In the genomic region with DNA sequence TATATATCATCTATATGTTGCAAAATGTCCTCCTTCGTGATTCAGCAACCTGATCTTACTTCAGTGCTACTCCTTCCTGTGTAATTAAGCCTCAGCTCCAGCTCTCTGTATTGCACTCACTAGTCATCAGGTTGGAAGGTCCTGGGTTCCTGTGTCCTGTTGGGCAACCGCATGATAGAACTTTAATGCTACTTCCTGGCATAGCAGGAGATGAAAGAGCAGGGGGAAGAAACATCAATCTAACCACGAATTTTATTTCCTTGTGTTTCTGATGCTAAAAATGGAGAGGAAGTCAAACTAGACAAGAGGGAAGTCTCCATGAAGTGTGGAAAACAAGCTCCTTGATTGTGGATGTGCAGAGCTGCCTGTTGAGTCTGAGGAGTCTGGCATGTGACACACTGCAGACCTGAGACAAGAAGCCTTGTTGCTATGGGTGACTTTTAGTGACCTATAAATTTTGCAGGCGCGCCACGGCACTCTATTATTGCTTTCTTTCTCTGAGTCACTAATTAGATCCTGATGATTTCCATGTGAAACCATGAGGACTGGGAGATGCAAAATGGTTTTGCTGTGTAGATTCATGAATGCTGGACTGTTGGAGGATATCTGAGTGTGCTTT, we compare ENCODE assay signal across 8 cellular contexts. TPM values are rescaled to one million over a fixed set of nuclear protein-coding genes. Genes with fewer than 3 reads are reported as not detected.
DNase-seq lines count a peak whose midpoint lies in the region; ATAC-seq and TF ChIP-seq lines count a peak whose summit lies in the region.

No MANE protein-coding gene starts in this region.

- CTCF ChIA-PET in WTC11 (lab: Charles Lee), result no interaction called here

- no peaks in the 10 kb centered on the region for H3K9me3 Mint-ChIP-seq in activated naive CD4-positive, alpha-beta T cell treated with anti-CD3 and anti-CD28 coated beads, Interleukin-2, amount 50 U/mL, for 24 hours
- peaks cover 22% of the 10 kb centered on the region for H3K9me3 Mint-ChIP-seq in WTC11
- H3K9me3 Mint-ChIP-seq in stimulated activated naive CD8-positive, alpha-beta T cell treated with anti-CD3 and anti-CD28 coated beads, Interleukin-15, amount 100 ng/mL, for 72 hours, result peaks cover 0 to 4% of the 10 kb centered on the region in 2 donors

- H3K4me3 Mint-ChIP-seq in activated naive CD4-positive, alpha-beta T cell treated with anti-CD3 and anti-CD28 coated beads, Interleukin-2, amount 50 U/mL, for 24 hours, result peak overlapping the region; percentile 36
- no peak overlapping the region for H3K4me3 Mint-ChIP-seq in WTC11
- H3K4me3 Mint-ChIP-seq in stimulated activated naive CD8-positive, alpha-beta T cell treated with anti-CD3 and anti-CD28 coated beads, Interleukin-15, amount 100 ng/mL, for 72 hours, result peak overlapping the region; percentile 9 to 52

- TF ChIP-seq CTCF in WTC11 (IDR thresholded peaks at IDR 0.05), result no peak

- no peaks in the 10 kb centered on the region for H3K27me3 Mint-ChIP-seq in activated naive CD4-positive, alpha-beta T cell treated with anti-CD3 and anti-CD28 coated beads, Interleukin-2, amount 50 U/mL, for 24 hours
- H3K27me3 Mint-ChIP-seq in WTC11 (ENCODE audit: low read depth), result no peaks in the 10 kb centered on the region
- H3K27me3 Mint-ChIP-seq in stimulated activated naive CD8-positive, alpha-beta T cell treated with anti-CD3 and anti-CD28 coated beads, Interleukin-15, amount 100 ng/mL, for 72 hours, result no peaks in the 10 kb centered on the region

- peaks cover 17% of the 10 kb centered on the region for H3K36me3 Mint-ChIP-seq in activated naive CD4-positive, alpha-beta T cell treated with anti-CD3 and anti-CD28 coated beads, Interleukin-2, amount 50 U/mL, for 24 hours
- peaks cover 67% of the 10 kb centered on the region for H3K36me3 Mint-ChIP-seq in WTC11

- no peak for DNase-seq in activated naive CD4-positive, alpha-beta T cell (lab: John Stamatoyannopoulos, UW)
- DNase-seq in WTC11 (ENCODE audit: low spot score) (no peak), glomerular endothelial cell (ENCODE audit: extremely low read depth, low read depth, low spot score) (peak; percentile 47), germinal center (ENCODE audit: low spot score) (no peak)
- peak in 1 of 2 donors; percentile 39 for DNase-seq in stimulated activated naive CD8-positive, alpha-beta T cell treated with anti-CD3 and anti-CD28 coated beads, Interleukin-15, amount 100 ng/mL, for 72 hours

- POLR2A ChIA-PET in WTC11 (lab: Charles Lee), result no interaction called here

- H3K4me1 Mint-ChIP-seq in activated naive CD4-positive, alpha-beta T cell treated with anti-CD3 and anti-CD28 coated beads, Interleukin-2, amount 50 U/mL, for 24 hours, result peaks cover 39% of the 10 kb centered on the region
- peaks cover 6% of the 10 kb centered on the region for H3K4me1 Mint-ChIP-seq in WTC11
- H3K4me1 Mint-ChIP-seq in stimulated activated naive CD8-positive, alpha-beta T cell treated with anti-CD3 and anti-CD28 coated beads, Interleukin-15, amount 100 ng/mL, for 72 hours, result peaks cover 50% of the 10 kb centered on the region

- peak overlapping the region; percentile 66 for H3K27ac Mint-ChIP-seq in activated naive CD4-positive, alpha-beta T cell treated with anti-CD3 and anti-CD28 coated beads, Interleukin-2, amount 50 U/mL, for 24 hours
- H3K27ac Mint-ChIP-seq in WTC11, result peak overlapping the region; percentile 69
- H3K27ac Mint-ChIP-seq in stimulated activated naive CD8-positive, alpha-beta T cell treated with anti-CD3 and anti-CD28 coated beads, Interleukin-15, amount 100 ng/mL, for 72 hours, result peak overlapping the region; percentile 1 to 89

- TF ChIP-seq POLR2A in GM18505 (IDR thresholded peaks at IDR 0.05; ENCODE audit: borderline replicate concordance, extremely low read depth, insufficient read depth, insufficient read length), result no peak

- ATAC-seq in WTC11 (no peak), GM19467 (IDR thresholded peaks at IDR 0.05; ENCODE audit: unreplicated experiment) (no peak), GM18505 (IDR thresholded peaks at IDR 0.05; ENCODE audit: unreplicated experiment) (no peak)
- ATAC-seq in stimulated activated naive CD8-positive, alpha-beta T cell treated with anti-CD3 and anti-CD28 coated beads, Interleukin-15, amount 100 ng/mL, for 72 hours, result peak; percentile 98

TF ChIP-seq in WTC11, 78 proteins besides CTCF, POLR2A, EP300 and RAD21:
- TF ChIP-seq NR3C1 (CRISPR knock-in tag; conservative IDR thresholded peaks at IDR 0.05; ENCODE audit: low read depth) (no peak), ZBTB21 (CRISPR knock-in tag; IDR thresholded peaks at IDR 0.05; ENCODE audit: borderline replicate concordance) (no peak), ZNF263 (CRISPR knock-in tag; IDR thresholded peaks at IDR 0.05; ENCODE audit: low read depth) (no peak), EMX1 (CRISPR knock-in tag; IDR thresholded peaks at IDR 0.05) (no peak), IRF2 (CRISPR knock-in tag; IDR thresholded peaks at IDR 0.05; ENCODE audit: borderline replicate concordance, low read depth) (no peak), SP1 (CRISPR knock-in tag; conservative IDR thresholded peaks at IDR 0.05) (no peak), ETV6 (CRISPR knock-in tag; IDR thresholded peaks at IDR 0.05) (no peak), MXD4 (CRISPR knock-in tag; IDR thresholded peaks at IDR 0.05; ENCODE audit: borderline replicate concordance) (no peak), FOXK1 (CRISPR knock-in tag; IDR thresholded peaks at IDR 0.05) (no peak), NFE2L1 (CRISPR knock-in tag; IDR thresholded peaks at IDR 0.05) (no peak), SMAD4 (CRISPR knock-in tag; IDR thresholded peaks at IDR 0.05) (no peak), TEAD1 (CRISPR knock-in tag; IDR thresholded peaks at IDR 0.05) (no peak), PRRX2 (CRISPR knock-in tag; IDR thresholded peaks at IDR 0.05) (no peak)
- TF ChIP-seq, protein P1, sequence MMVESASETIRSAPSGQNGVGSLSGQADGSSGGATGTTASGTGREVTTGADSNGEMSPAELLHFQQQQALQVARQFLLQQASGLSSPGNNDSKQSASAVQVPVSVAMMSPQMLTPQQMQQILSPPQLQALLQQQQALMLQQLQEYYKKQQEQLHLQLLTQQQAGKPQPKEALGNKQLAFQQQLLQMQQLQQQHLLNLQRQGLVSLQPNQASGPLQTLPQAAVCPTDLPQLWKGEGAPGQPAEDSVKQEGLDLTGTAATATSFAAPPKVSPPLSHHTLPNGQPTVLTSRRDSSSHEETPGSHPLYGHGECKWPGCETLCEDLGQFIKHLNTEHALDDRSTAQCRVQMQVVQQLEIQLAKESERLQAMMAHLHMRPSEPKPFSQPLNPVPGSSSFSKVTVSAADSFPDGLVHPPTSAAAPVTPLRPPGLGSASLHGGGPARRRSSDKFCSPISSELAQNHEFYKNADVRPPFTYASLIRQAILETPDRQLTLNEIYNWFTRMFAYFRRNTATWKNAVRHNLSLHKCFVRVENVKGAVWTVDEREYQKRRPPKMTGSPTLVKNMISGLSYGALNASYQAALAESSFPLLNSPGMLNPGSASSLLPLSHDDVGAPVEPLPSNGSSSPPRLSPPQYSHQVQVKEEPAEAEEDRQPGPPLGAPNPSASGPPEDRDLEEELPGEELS (CRISPR knock-in tag; IDR thresholded peaks at IDR 0.05), result no peak
- TF ChIP-seq, protein P2, sequence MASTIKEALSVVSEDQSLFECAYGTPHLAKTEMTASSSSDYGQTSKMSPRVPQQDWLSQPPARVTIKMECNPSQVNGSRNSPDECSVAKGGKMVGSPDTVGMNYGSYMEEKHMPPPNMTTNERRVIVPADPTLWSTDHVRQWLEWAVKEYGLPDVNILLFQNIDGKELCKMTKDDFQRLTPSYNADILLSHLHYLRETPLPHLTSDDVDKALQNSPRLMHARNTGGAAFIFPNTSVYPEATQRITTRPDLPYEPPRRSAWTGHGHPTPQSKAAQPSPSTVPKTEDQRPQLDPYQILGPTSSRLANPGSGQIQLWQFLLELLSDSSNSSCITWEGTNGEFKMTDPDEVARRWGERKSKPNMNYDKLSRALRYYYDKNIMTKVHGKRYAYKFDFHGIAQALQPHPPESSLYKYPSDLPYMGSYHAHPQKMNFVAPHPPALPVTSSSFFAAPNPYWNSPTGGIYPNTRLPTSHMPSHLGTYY (CRISPR knock-in tag; IDR thresholded peaks at IDR 0.05), result no peak
- TF ChIP-seq, protein P3, sequence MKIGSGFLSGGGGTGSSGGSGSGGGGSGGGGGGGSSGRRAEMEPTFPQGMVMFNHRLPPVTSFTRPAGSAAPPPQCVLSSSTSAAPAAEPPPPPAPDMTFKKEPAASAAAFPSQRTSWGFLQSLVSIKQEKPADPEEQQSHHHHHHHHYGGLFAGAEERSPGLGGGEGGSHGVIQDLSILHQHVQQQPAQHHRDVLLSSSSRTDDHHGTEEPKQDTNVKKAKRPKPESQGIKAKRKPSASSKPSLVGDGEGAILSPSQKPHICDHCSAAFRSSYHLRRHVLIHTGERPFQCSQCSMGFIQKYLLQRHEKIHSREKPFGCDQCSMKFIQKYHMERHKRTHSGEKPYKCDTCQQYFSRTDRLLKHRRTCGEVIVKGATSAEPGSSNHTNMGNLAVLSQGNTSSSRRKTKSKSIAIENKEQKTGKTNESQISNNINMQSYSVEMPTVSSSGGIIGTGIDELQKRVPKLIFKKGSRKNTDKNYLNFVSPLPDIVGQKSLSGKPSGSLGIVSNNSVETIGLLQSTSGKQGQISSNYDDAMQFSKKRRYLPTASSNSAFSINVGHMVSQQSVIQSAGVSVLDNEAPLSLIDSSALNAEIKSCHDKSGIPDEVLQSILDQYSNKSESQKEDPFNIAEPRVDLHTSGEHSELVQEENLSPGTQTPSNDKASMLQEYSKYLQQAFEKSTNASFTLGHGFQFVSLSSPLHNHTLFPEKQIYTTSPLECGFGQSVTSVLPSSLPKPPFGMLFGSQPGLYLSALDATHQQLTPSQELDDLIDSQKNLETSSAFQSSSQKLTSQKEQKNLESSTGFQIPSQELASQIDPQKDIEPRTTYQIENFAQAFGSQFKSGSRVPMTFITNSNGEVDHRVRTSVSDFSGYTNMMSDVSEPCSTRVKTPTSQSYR (CRISPR knock-in tag; IDR thresholded peaks at IDR 0.05), result no peak

RNA-seq across cellular contexts. Expression of a gene that starts 25.6 kb away (rescaled TPM):
- total RNA-seq in WTC11 (2021), result 0.25 TPM in 1 of 3 replicates, not detected in the others
- total RNA-seq in glomerular endothelial cell, result not detected in 2 replicates

RNA-seq across cellular contexts. Expression of a gene that starts 27.4 kb away (rescaled TPM):
- total RNA-seq in WTC11 (2021), result 94.6 to 110 TPM (median 99.0 TPM) in 3 replicates
- total RNA-seq in glomerular endothelial cell, result 173 and 210 TPM in 2 replicates

RNA-seq across cellular contexts. Expression of a gene that starts 37.0 kb away (rescaled TPM):
- total RNA-seq in WTC11 (2021) (0.07 to 0.11 TPM (median 0.07 TPM) in 3 replicates), glomerular endothelial cell (0.06 TPM in 1 of 2 replicates, not detected in the other)
